8 cellular contexts compared by ENCODE assay signal in the genomic region with DNA sequence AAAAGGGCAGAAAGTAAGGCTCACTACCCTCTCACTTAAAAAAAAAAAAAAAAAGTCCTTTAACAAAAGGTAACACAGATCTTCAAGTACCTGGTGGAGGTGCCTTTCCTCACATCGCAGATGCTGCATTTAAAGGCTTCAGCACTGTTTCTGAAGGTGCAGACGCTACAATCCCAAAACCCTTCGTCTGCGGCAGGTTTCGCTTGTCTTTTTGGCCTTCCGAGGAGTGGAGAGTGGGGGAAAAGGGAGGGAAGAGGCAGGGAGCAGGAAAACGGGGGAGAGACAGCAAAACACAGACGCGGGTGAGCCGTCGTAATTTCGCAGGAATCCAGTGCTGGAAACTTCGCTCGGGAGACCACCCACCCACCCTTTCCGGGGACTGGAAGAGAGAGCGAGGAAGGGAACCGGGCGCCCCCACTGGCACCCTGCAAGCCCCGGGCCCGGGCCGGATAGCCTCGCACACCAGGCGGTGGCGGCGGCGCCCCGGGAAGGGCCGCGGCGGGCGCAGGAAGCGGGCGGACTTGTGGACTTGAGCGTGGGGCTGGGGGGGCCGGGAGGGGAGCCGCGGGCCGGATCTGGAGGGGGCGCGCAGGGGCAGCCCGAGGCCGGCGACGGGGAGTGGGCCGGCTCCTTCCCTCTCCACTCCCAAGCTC. TPM values are rescaled to one million over a fixed set of nuclear protein-coding genes. Genes with fewer than 3 reads are reported as not detected.
DNase-seq lines count a peak whose midpoint lies in the region; ATAC-seq and TF ChIP-seq lines count a peak whose summit lies in the region.

A gene (minus strand): TSS at position 216 of the 653 bp plus-strand sequence.

- peak within 1 kb of the TSS; percentile 90 to 95 for H3K27ac ChIP-seq in right atrium auricular region

- H3K4me1 Mint-ChIP-seq in activated naive CD8-positive, alpha-beta T cell treated with anti-CD3 and anti-CD28 coated beads, Interleukin-2, amount 50 U/mL, for 24 hours = peaks cover 64% of the 10 kb centered on the region

- peak; percentile 29 for ATAC-seq in HG02763 (IDR thresholded peaks at IDR 0.05; ENCODE audit: unreplicated experiment)
- peak; percentile 12 for ATAC-seq in activated naive CD8-positive, alpha-beta T cell treated with anti-CD3 and anti-CD28 coated beads, Interleukin-2, amount 50 U/mL, for 24 hours

- no peaks in the 10 kb centered on the region for H3K36me3 ChIP-seq in right atrium auricular region

- no peaks in the 10 kb centered on the region for H3K9me3 ChIP-seq in right atrium auricular region

- peak within 1 kb of the TSS; percentile 70 to 88 for H3K4me3 ChIP-seq in right atrium auricular region

- peak within 1 kb of the TSS; percentile 93 for H3K27ac Mint-ChIP-seq in activated naive CD8-positive, alpha-beta T cell treated with anti-CD3 and anti-CD28 coated beads, Interleukin-2, amount 50 U/mL, for 24 hours

- DNase-seq in NCI-H748 (lab: John Stamatoyannopoulos, UW; ENCODE audit: unreplicated experiment) (peak; percentile 56), NCI-H748 treated with DMSO at 0.1 percent for 48 hours (lab: John Stamatoyannopoulos, UW) (no peak), NCI-H69 (lab: John Stamatoyannopoulos, UW) (peak; percentile 79), right atrium auricular region (ENCODE audit: low spot score) (peak; percentile 61), renal cortical epithelial cell (ENCODE audit: low read depth) (peak; percentile 20), dedifferentiated amniotic fluid mesenchymal stem cell (ENCODE audit: extremely low spot score) (no peak)
- peak; percentile 64 for DNase-seq in activated naive CD8-positive, alpha-beta T cell treated with anti-CD3 and anti-CD28 coated beads, Interleukin-2, amount 50 U/mL, for 24 hours

- peaks cover 3% of the 10 kb centered on the region for H3K9me3 Mint-ChIP-seq in activated naive CD8-positive, alpha-beta T cell treated with anti-CD3 and anti-CD28 coated beads, Interleukin-2, amount 50 U/mL, for 24 hours

- peaks cover 0 to 30% of the 10 kb centered on the region in 2 donors for H3K4me1 ChIP-seq in right atrium auricular region

- H3K4me3 Mint-ChIP-seq in activated naive CD8-positive, alpha-beta T cell treated with anti-CD3 and anti-CD28 coated beads, Interleukin-2, amount 50 U/mL, for 24 hours = peak within 1 kb of the TSS; percentile 98

- H3K36me3 Mint-ChIP-seq in activated naive CD8-positive, alpha-beta T cell treated with anti-CD3 and anti-CD28 coated beads, Interleukin-2, amount 50 U/mL, for 24 hours (ENCODE audit: low read depth) = peaks cover 37% of the 10 kb centered on the region

- no peaks in the 10 kb centered on the region for H3K27me3 ChIP-seq in right atrium auricular region

- TF ChIP-seq CTCF in right atrium auricular region (IDR thresholded peaks at IDR 0.05) = no peak

- H3K27me3 Mint-ChIP-seq in activated naive CD8-positive, alpha-beta T cell treated with anti-CD3 and anti-CD28 coated beads, Interleukin-2, amount 50 U/mL, for 24 hours = peaks cover 16% of the 10 kb centered on the region

RNA-seq across cellular contexts. Expression of the gene that starts here (rescaled TPM):
- total RNA-seq in right atrium auricular region (1 to 10 TPM; 7.9 to 9.3 TPM), renal cortical epithelial cell (8.3 and 15.1 TPM in 2 replicates)

Comparison
In these comparisons a context has a peak if more than half of its experiments do, and no peak if none do; other contexts are left out.
1. DNase-seq: peak in NCI-H748 (single experiment), NCI-H69 (single experiment), activated naive CD8-positive, alpha-beta T cell treated with anti-CD3 and anti-CD28 coated beads, Interleukin-2, amount 50 U/mL, for 24 hours (single experiment), right atrium auricular region (single experiment) and renal cortical epithelial cell (single experiment); none in NCI-H748 treated with DMSO at 0.1 percent for 48 hours (single experiment) and dedifferentiated amniotic fluid mesenchymal stem cell (single experiment).